ENCODE assay signal across 1 cellular context in the genomic region with DNA sequence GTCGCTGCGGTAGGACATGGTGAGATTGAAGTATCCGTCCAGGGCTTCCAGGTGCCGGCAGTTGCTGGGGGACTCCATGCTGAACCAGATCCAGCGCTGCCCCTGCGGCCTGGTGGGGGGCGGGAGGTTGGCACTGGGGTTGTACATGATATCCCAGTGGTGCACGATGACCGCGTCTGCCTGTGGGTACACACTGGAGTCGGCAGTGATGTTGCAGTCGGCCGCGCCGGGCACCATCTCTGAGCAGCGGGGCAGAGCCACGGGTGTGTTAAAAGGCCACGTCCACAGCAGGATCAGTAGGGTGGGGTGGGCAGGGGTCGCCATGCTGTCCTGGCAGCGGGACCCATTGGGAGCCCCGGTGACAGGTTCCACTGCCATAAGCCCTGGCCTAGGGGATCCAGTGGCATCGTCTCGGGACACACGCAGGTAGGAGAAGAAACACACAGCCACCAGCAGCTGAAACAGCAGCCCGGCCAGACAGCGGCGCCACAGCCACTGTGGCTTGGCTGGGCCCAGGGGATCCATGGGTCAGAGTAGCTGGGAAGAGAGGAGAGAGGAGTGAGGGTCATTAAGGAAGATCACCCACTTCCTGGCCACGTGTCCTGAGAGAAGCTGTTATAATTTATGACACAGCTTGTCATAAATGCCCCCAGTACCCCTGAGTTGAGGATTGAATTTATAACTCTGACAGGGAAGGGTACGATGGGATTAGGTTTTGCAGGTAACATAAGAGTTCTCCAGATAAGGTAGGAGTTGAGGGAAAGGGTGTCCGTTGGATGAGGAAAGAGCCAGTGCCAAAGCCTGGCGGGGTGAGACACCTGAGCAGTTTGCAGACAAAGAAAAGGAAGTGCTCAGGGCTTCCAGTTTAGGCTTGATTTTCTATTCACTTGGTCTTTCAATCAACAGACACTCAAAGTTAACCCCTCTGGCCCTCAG.
TF ChIP-seq lines count a peak whose summit lies in the region.

No MANE protein-coding gene starts in this region.

TF ChIP-seq in GM23338, 12 proteins besides CTCF, POLR2A, EP300 and RAD21 (continued from another document):
- TF ChIP-seq ZNF462 (CRISPR knock-in tag; IDR thresholded peaks at IDR 0.05) = no peak
- no peak for TF ChIP-seq JUNB (IDR thresholded peaks at IDR 0.05; ENCODE audit: unreplicated experiment)
- TF ChIP-seq EZH2phosphoT487 (IDR thresholded peaks at IDR 0.05; ENCODE audit: unreplicated experiment) = no peak
- no peak for TF ChIP-seq POLR2AphosphoS5 (IDR thresholded peaks at IDR 0.05; ENCODE audit: low read depth)
- TF ChIP-seq ZNF114 (CRISPR knock-in tag; IDR thresholded peaks at IDR 0.05) = no peak
- no peak for TF ChIP-seq ZNF331 (CRISPR knock-in tag; IDR thresholded peaks at IDR 0.05; ENCODE audit: low read depth)
